In genomic region chr3:16512435-16513140, GRCh38 we compare ENCODE assay signal across 8 cellular contexts. TPM values are rescaled to one million over a fixed set of nuclear protein-coding genes. Genes with fewer than 3 reads are reported as not detected.
A peak's percentile ranks its signal among the peaks of the same experiment; 100 is the strongest.
DNase-seq lines count a peak whose midpoint lies in the region; ATAC-seq lines count a peak whose summit lies in the region.

No MANE protein-coding gene starts in this region.

- ATAC-seq in GM19372 (IDR thresholded peaks at IDR 0.05; ENCODE audit: low read depth, unreplicated experiment) (peak; percentile 12), HG03571 (IDR thresholded peaks at IDR 0.05; ENCODE audit: unreplicated experiment) (peak; percentile 5)

- H3K9me3 ChIP-seq in ectodermal cell (ENCODE audit: control insufficient read depth, low read length) (no peaks in the 10 kb centered on the region), mesodermal cell (ENCODE audit: control insufficient read depth, low read length) (no peaks in the 10 kb centered on the region)

- H3K36me3 ChIP-seq in ectodermal cell (ENCODE audit: control insufficient read depth, insufficient read depth, low read length) (no peaks in the 10 kb centered on the region), mesodermal cell (ENCODE audit: control insufficient read depth, insufficient read depth, low read length) (no peaks in the 10 kb centered on the region)

- WGBS in ectodermal cell, 2 experiments, result 19 to 20% methylated on average over 37 of the region's 37 CpGs
- 17 to 23% methylated on average over 19 to 35 of the region's 37 CpGs for WGBS in mesodermal cell (ENCODE audit: insufficient coverage in 2 of 2), 2 experiments

- no peak overlapping the region for H3K27ac ChIP-seq in ectodermal cell (ENCODE audit: insufficient read depth, low read depth, low read length, poor library complexity, severe bottlenecking)
- no peak overlapping the region for H3K27ac ChIP-seq in mesodermal cell (ENCODE audit: low read depth, low read length, severe bottlenecking)

- H3K4me3 ChIP-seq in ectodermal cell (ENCODE audit: insufficient read depth, low read depth, low read length) (peak overlapping the region; percentile 48), mesodermal cell (ENCODE audit: extremely low read depth, insufficient read depth, low read length, poor library complexity, severe bottlenecking) (peak overlapping the region; percentile 81)

- peaks cover 17% of the 10 kb centered on the region for H3K4me1 ChIP-seq in ectodermal cell (ENCODE audit: control insufficient read depth, insufficient read depth, low read length)
- peaks cover 19% of the 10 kb centered on the region for H3K4me1 ChIP-seq in mesodermal cell (ENCODE audit: control insufficient read depth, insufficient read depth, low read length, poor library complexity, severe bottlenecking)

- DNase-seq in AML-193 (lab: John Stamatoyannopoulos, UW) (peak; percentile 41), ureter (ENCODE audit: low spot score) (no peak)
- DNase-seq in activated CD4-positive, alpha-beta T cell treated with anti-CD3 and anti-CD28 coated beads for 4 hours, result peak; percentile 33 to 54
- DNase-seq in stimulated activated naive CD4-positive, alpha-beta T cell treated with Interleukin-2 at 50 U/mL for 16 hours (lab: John Stamatoyannopoulos, UW), result peak; percentile 39

- H3K27me3 ChIP-seq in ectodermal cell (ENCODE audit: control insufficient read depth, insufficient read depth, low read length, poor library complexity, severe bottlenecking), result peaks cover 52% of the 10 kb centered on the region

RNA-seq across cellular contexts. Expression of gene RFTN1, which starts 0.9 kb away (rescaled TPM):
- polyA plus RNA-seq in ectodermal cell (2013, experiment 1 of 4), result 1.9 TPM
- polyA plus RNA-seq in ectodermal cell (2013, experiment 2 of 4), result 2.4 TPM
- 3.3 TPM for polyA plus RNA-seq in ectodermal cell (2013, experiment 3 of 4)
- polyA plus RNA-seq in ectodermal cell (2013, experiment 4 of 4), result 3.6 TPM
- polyA plus RNA-seq in mesodermal cell (2013, experiment 1 of 2), result 23.4 TPM
- polyA plus RNA-seq in mesodermal cell (2013, experiment 2 of 2), result 18.4 TPM
- total RNA-seq in ureter, result 24.4 TPM
